Comparison of ENCODE assay signal across 9 cellular contexts in genomic region chr14:20934148-20934762, GRCh38. TPM values are rescaled to one million over a fixed set of nuclear protein-coding genes. Genes with fewer than 3 reads are reported as not detected.
DNase-seq lines count a peak whose midpoint lies in the region; ATAC-seq and TF ChIP-seq lines count a peak whose summit lies in the region.
"Had no signal": no experiment of that assay in that cellular context is flagged by ENCODE, and none has a peak within 500 bp of the region (broad histone marks: within the 10 kb centered on the region; RNA-seq: fewer than 3 reads in every experiment).

No MANE protein-coding gene starts in this region.

- peak; percentile 52 for TF ChIP-seq CTCF in LNCaP clone FGC (IDR thresholded peaks at IDR 0.05; ENCODE audit: control insufficient read depth, extremely low read depth, insufficient read depth)
- peak; percentile 45 for TF ChIP-seq CTCF in astrocyte of the cerebellum (IDR thresholded peaks at IDR 0.05; ENCODE audit: low read depth, low read length, missing control alignments)
- TF ChIP-seq CTCF in left lung (IDR thresholded peaks at IDR 0.05): peak; percentile 13 to 55

- H3K4me1 ChIP-seq in left lung: no peaks in the 10 kb centered on the region

- H3K4me3 ChIP-seq in LNCaP clone FGC (ENCODE audit: low read depth, low read length) (no peak overlapping the region), astrocyte of the cerebellum (ENCODE audit: low read depth, low read length) (no peak overlapping the region), left lung (no peak overlapping the region)

- intact Hi-C loops in left lung (cut with DNase I): no loop called here
- intact Hi-C loops in sciatic nerve (cut with DNase I): no loop called here

- peaks cover 0 to 6% of the 10 kb centered on the region in 2 donors for H3K27me3 ChIP-seq in left lung

- ATAC-seq in left lung (no peak), sciatic nerve (no peak), HG03457 (IDR thresholded peaks at IDR 0.05; ENCODE audit: unreplicated experiment) (no peak), GM18909 (IDR thresholded peaks at IDR 0.05; ENCODE audit: poor library complexity, unreplicated experiment) (no peak), GM21528 (IDR thresholded peaks at IDR 0.05; ENCODE audit: low FRiP score, unreplicated experiment) (no peak)

- H3K9me3 ChIP-seq in left lung: no peaks in the 10 kb centered on the region

- DNase-seq in ELF-1 (ENCODE audit: low read depth, low spot score) (peak; percentile 80), LNCaP clone FGC (ENCODE audit: low read depth) (peak; percentile 0), astrocyte of the cerebellum (ENCODE audit: low read depth) (no peak), left lung (peak in 1 of 2 donors; percentile 88), sciatic nerve (ENCODE audit: low spot score) (no peak)

- no peaks in the 10 kb centered on the region for H3K36me3 ChIP-seq in left lung

- no peak overlapping the region for H3K27ac ChIP-seq in left lung

- in situ Hi-C loops in astrocyte of the cerebellum (cut with HindIII; ENCODE audit: low sequenced_read_pairs): no loop called here

RNA-seq across cellular contexts. Expression of gene RNASE2, which starts 21.0 kb away (rescaled TPM):
- total RNA-seq in left lung (10 to 100 TPM in 1 of 2 donors, 1 to 10 TPM in 1; 3.8 to 30.6 TPM), sciatic nerve (3.7 TPM)
- total RNA-seq: M059J had no signal

RNA-seq across cellular contexts. Expression of gene RNASE3, which starts 43.1 kb away (rescaled TPM):
- total RNA-seq in left lung (1 to 10 TPM in 1 of 2 donors, not detected in 1; 1.1 TPM), sciatic nerve (0.71 TPM)
- total RNA-seq: M059J had no signal

RNA-seq across cellular contexts. Expression of gene METTL17, which starts 55.5 kb away (rescaled TPM):
- total RNA-seq in left lung (10 to 100 TPM; 38.6 to 61.3 TPM), sciatic nerve (56.2 TPM)

Comparison
In these comparisons a context has a peak if more than half of its experiments do, and no peak if none do; other contexts are left out.
1. DNase-seq: peak in ELF-1 (single experiment) and LNCaP clone FGC (single experiment); none in astrocyte of the cerebellum (single experiment) and sciatic nerve (single experiment).
2. Peak in every context shown above with its lines, with median percentiles within 50 percentile points of each other: CTCF ChIP-seq.